25 cellular contexts compared by ENCODE assay signal in the genomic region with DNA sequence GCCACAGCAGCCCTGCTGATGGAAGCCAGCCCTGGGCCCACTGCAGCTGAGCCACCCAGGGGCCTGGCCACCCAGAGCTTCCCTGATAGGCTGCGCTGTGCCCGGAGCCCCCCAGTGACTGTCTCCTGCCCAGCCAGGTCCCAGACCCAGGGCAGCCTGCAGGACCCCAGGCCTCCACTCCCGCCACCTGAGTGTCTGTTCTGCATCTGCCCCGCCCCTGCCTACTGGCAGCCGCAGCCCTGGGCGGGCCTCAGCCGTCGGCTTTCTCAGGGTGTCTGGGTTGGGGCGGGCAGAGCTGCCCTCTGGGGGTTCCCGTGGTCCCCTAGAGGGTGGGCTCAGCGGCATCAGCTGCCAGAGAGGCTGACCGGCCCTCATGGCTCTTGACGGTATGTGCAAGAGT. TPM values are rescaled to one million over a fixed set of nuclear protein-coding genes. Genes with fewer than 3 reads are reported as not detected.
DNase-seq lines count a peak whose midpoint lies in the region; ATAC-seq and TF ChIP-seq lines count a peak whose summit lies in the region.
"Had no signal": no experiment of that assay in that cellular context is flagged by ENCODE, and none has a peak within 500 bp of the region (broad histone marks: within the 10 kb centered on the region; RNA-seq: fewer than 3 reads in every experiment).

No MANE protein-coding gene starts in this region.

- H3K27me3 Mint-ChIP-seq in Caco-2 (ENCODE audit: insufficient read depth, unreplicated experiment) = no peaks in the 10 kb centered on the region
- H3K27me3 Mint-ChIP-seq: activated B cell treated with CpG ODN at 0.5 μM for 24 hours; activated CD4-positive, alpha-beta memory T cell treated with anti-CD3 and anti-CD28 coated beads, Interleukin-2, amount 10 ng/mL, durations not matched to agents 7 days and 5 days; activated T-cell treated with anti-CD3 and anti-CD28 coated beads, Interleukin-2, amount 50 U/mL, for 24 hours; naive B cell; T-helper 17 cell had no signal

- intact Hi-C loops in Caco-2 (cut with micrococcal nuclease; ENCODE audit: unreplicated experiment) = no loop called here
- intact Hi-C loops in mammary epithelial cell (cut with micrococcal nuclease) = no loop called here

- peaks cover 8% of the 10 kb centered on the region for H3K4me1 Mint-ChIP-seq in Caco-2 (ENCODE audit: low read depth, unreplicated experiment)

- H4K20me1 ChIP-seq in mammary epithelial cell (ENCODE audit: insufficient read depth, low read length) = no peaks in the 10 kb centered on the region

- H3K27ac ChIP-seq in mammary epithelial cell (ENCODE audit: insufficient read depth, low read depth, low read length) (peak overlapping the region; percentile 50), lung (ENCODE audit: low read depth in 1 of 2, low read length in 1 of 2) (peak overlapping the region in 1 of 2 donors; percentile 93), suprapubic skin (peak overlapping the region; percentile 92)
- H3K27ac ChIP-seq: ascending aorta, gastroesophageal sphincter, left ventricle myocardium inferior, parathyroid adenoma, SJSA1, spleen, thoracic aorta had no signal

- in situ Hi-C loops in mammary epithelial cell (cut with MboI; ENCODE audit: low sequenced_read_pairs in 2 of 2) = loop anchor here in 1 of 2 donors (25.0 kb wide), 1 partner anchor 264 kb away; the partner anchor contains the start of gene SELENOO

- peak overlapping the region; percentile 28 for H3K9ac ChIP-seq in mammary epithelial cell (ENCODE audit: insufficient read depth, low read length)
- H3K9ac ChIP-seq: parathyroid adenoma had no signal

- H3K36me3 ChIP-seq in Caco-2 (ENCODE audit: control insufficient read depth, insufficient read depth, low read length) (no peaks in the 10 kb centered on the region), mammary epithelial cell (ENCODE audit: insufficient read depth, low read length) (no peaks in the 10 kb centered on the region), lung (ENCODE audit: control insufficient read depth in 2 of 2, insufficient read depth in 2 of 2, low read length in 2 of 2) (no peaks in the 10 kb centered on the region), suprapubic skin (no peaks in the 10 kb centered on the region)
- H3K36me3 ChIP-seq: ascending aorta, gastroesophageal sphincter, left ventricle myocardium inferior, SJSA1, spleen, thoracic aorta had no signal

- H3K4me3 ChIP-seq in Caco-2 (ENCODE audit: low read depth, low read length) (no peak overlapping the region), mammary epithelial cell (replicated peaks in 1 of 3; ENCODE audit: insufficient read depth in 1 of 3, low read depth in 2 of 3, low read length in 3 of 3) (peak overlapping the region in 1 of 3 experiments; percentile 41), lung (peak overlapping the region; percentile 13), suprapubic skin (peak overlapping the region; percentile 39)
- H3K4me3 ChIP-seq: ascending aorta, gastroesophageal sphincter, left ventricle myocardium inferior, SJSA1, spleen, thoracic aorta had no signal

- WGBS in mammary epithelial cell (ENCODE audit: low coverage, missing lambda C conversion rate) = 37% methylated on average over 7 of the region's 13 CpGs
- WGBS in lung, 2 donors = 77 to 81% methylated on average over 13 of the region's 13 CpGs
- WGBS in suprapubic skin = no CpG with 5 or more reads among the region's 13 CpGs

- H3K27ac Mint-ChIP-seq in Caco-2 (ENCODE audit: unreplicated experiment) = peak overlapping the region; percentile 77
- H3K27ac Mint-ChIP-seq: activated B cell treated with CpG ODN at 0.5 μM for 24 hours; activated CD4-positive, alpha-beta memory T cell treated with anti-CD3 and anti-CD28 coated beads, Interleukin-2, amount 10 ng/mL, durations not matched to agents 7 days and 5 days; activated T-cell treated with anti-CD3 and anti-CD28 coated beads, Interleukin-2, amount 50 U/mL, for 24 hours; T-helper 17 cell had no signal

- TF ChIP-seq CTCF in Caco-2 (IDR thresholded peaks at IDR 0.05; ENCODE audit: insufficient read depth in 1 of 2, low read depth in 1 of 2, low read length in 1 of 2, severe bottlenecking in 1 of 2, unreplicated experiment in 1 of 2) (no peak), mammary epithelial cell (conservative IDR thresholded peaks at IDR 0.05 in 1 of 2, IDR thresholded peaks at IDR 0.05 in 1 of 2; ENCODE audit: extremely low read depth in 1 of 2, insufficient read depth in 1 of 2, low read depth in 1 of 2, low read length in 2 of 2) (no peak), lung (IDR thresholded peaks at IDR 0.05; ENCODE audit: control extremely low read depth, extremely low read depth) (no peak), suprapubic skin (IDR thresholded peaks at IDR 0.05) (no peak)

- dilution Hi-C loops in mammary epithelial cell (cut with HindIII; ENCODE audit: low sequenced_read_pairs) = no loop called here

- no peak overlapping the region for H3K4me3 Mint-ChIP-seq in Caco-2 (ENCODE audit: unreplicated experiment)
- H3K4me3 Mint-ChIP-seq: activated B cell treated with CpG ODN at 0.5 μM for 24 hours; activated CD4-positive, alpha-beta memory T cell treated with anti-CD3 and anti-CD28 coated beads, Interleukin-2, amount 10 ng/mL, durations not matched to agents 7 days and 5 days; activated T-cell treated with anti-CD3 and anti-CD28 coated beads, Interleukin-2, amount 50 U/mL, for 24 hours; naive B cell; T-helper 17 cell had no signal

- H3K4me1 ChIP-seq in Caco-2 = peaks cover 70% of the 10 kb centered on the region
- peaks cover 75% of the 10 kb centered on the region for H3K4me1 ChIP-seq in mammary epithelial cell (ENCODE audit: insufficient read depth, low read length)
- peaks cover 0 to 15% of the 10 kb centered on the region in 2 donors for H3K4me1 ChIP-seq in lung (ENCODE audit: control insufficient read depth in 2 of 2, insufficient read depth in 2 of 2, low read length in 2 of 2)
- peaks cover 69% of the 10 kb centered on the region for H3K4me1 ChIP-seq in suprapubic skin

- H3K79me2 ChIP-seq in mammary epithelial cell (ENCODE audit: insufficient read depth, low read length) = no peaks in the 10 kb centered on the region
- H3K79me2 ChIP-seq: parathyroid adenoma had no signal

- ATAC-seq in lung (ENCODE audit: insufficient read depth, low FRiP score) = no peak
- no peak for ATAC-seq in GM18519 (IDR thresholded peaks at IDR 0.05; ENCODE audit: low FRiP score, unreplicated experiment)
- ATAC-seq: gastroesophageal sphincter, T-helper 17 cell had no signal

- TF ChIP-seq POLR2A in suprapubic skin (IDR thresholded peaks at IDR 0.05) = no peak

- H3K9me3 Mint-ChIP-seq in Caco-2 (ENCODE audit: unreplicated experiment) = no peaks in the 10 kb centered on the region
- H3K9me3 Mint-ChIP-seq: activated B cell treated with CpG ODN at 0.5 μM for 24 hours; activated T-cell treated with anti-CD3 and anti-CD28 coated beads, Interleukin-2, amount 50 U/mL, for 24 hours had no signal

- BruUV-seq in Caco-2 (replicated peaks; lab: Mats Ljungman, UMichigan) = no TSS peak
- BruUV-seq in mammary epithelial cell (replicated peaks; lab: Mats Ljungman, UMichigan) = no TSS peak

- DNase-seq in Caco-2 (no peak), mammary epithelial cell (no peak), lung (ENCODE audit: low spot score) (no peak), suprapubic skin (ENCODE audit: low spot score in 2 of 2) (no peak), SIG-M5 (lab: John Stamatoyannopoulos, UW) (no peak)
- DNase-seq in stimulated activated CD4-positive, alpha-beta T cell treated with anti-CD3 and anti-CD28 coated beads, Interleukin-4, amount 100 ng/mL, for 1 hour = no peak
- no peak for DNase-seq in stimulated activated CD4-positive, alpha-beta T cell treated with anti-CD3 and anti-CD28 coated beads, Interleukin-2, amount 100 ng/mL, for 24 hours
- DNase-seq: activated B cell treated with CpG ODN at 0.5 μM for 24 hours; activated CD4-positive, alpha-beta memory T cell treated with anti-CD3 and anti-CD28 coated beads, Interleukin-2, amount 10 ng/mL, durations not matched to agents 7 days and 5 days; activated naive CD4-positive, alpha-beta T cell treated with anti-CD3 and anti-CD28 coated beads, Interleukin-2, amount 50 U/mL, for 16 hours; activated T-cell treated with anti-CD3 and anti-CD28 coated beads, Interleukin-2, amount 50 U/mL, for 24 hours; KBM-7; left ventricle myocardium inferior; naive B cell; NCI-H1048; NCI-H2081; NCI-H510A treated with DMSO at 0.1 percent for 48 hours; spleen; T-helper 17 cell had no signal

- H3K27me3 ChIP-seq in Caco-2 (replicated peaks; ENCODE audit: control insufficient read depth, insufficient read depth, low read length) (no peaks in the 10 kb centered on the region), mammary epithelial cell (ENCODE audit: insufficient read depth, low read length) (no peaks in the 10 kb centered on the region), lung (ENCODE audit: control insufficient read depth, insufficient read depth) (no peaks in the 10 kb centered on the region), suprapubic skin (no peaks in the 10 kb centered on the region)
- H3K27me3 ChIP-seq: ascending aorta, gastroesophageal sphincter, SJSA1, spleen had no signal

- CTCF ChIA-PET in Caco-2 (lab: Charles Lee) (no interaction called here), mammary epithelial cell (lab: Charles Lee; ENCODE audit: low non-redundant PET) (no interaction called here)

- H3K9me3 ChIP-seq in Caco-2 = no peaks in the 10 kb centered on the region
- H3K9me3 ChIP-seq in mammary epithelial cell (replicated peaks; ENCODE audit: insufficient read depth, low read length) = no peaks in the 10 kb centered on the region
- H3K9me3 ChIP-seq in lung (ENCODE audit: control insufficient read depth in 2 of 2, insufficient read depth in 1 of 2, low read length in 1 of 2) = no peaks in the 10 kb centered on the region
- no peaks in the 10 kb centered on the region for H3K9me3 ChIP-seq in suprapubic skin
- H3K9me3 ChIP-seq: ascending aorta, gastroesophageal sphincter, left ventricle myocardium inferior, spleen, thoracic aorta had no signal

- no peak overlapping the region for H2AFZ ChIP-seq in mammary epithelial cell (ENCODE audit: low read depth, low read length)

- POLR2A ChIA-PET in Caco-2 (lab: Charles Lee) = no interaction called here

- H3K36me3 Mint-ChIP-seq in Caco-2 (ENCODE audit: insufficient read depth, unreplicated experiment) = peaks cover 8% of the 10 kb centered on the region
- H3K36me3 Mint-ChIP-seq: naive B cell had no signal

- TF ChIP-seq EP300 in suprapubic skin (IDR thresholded peaks at IDR 0.05) = no peak

- H3K4me2 ChIP-seq in mammary epithelial cell (ENCODE audit: insufficient read depth, low read depth, low read length) = peak overlapping the region; percentile 87

RNA-seq across cellular contexts. Expression of gene PIM3, which starts 12.5 kb away (rescaled TPM):
- 39.6 and 41.1 TPM in 2 replicates for total RNA-seq in Caco-2 (2022)
- total RNA-seq in mammary epithelial cell = 10 to 100 TPM; 26.6 to 68.7 TPM
- polyA plus RNA-seq in mammary epithelial cell = 11.1 TPM
- 6.3 TPM for polyA minus RNA-seq in mammary epithelial cell
- total RNA-seq in lung = 100 to 1,000 TPM; 131 to 132 TPM
- polyA plus RNA-seq in lung = 100 to 1,000 TPM in 1 of 2 donors, 10 to 100 TPM in 1; 99.0 to 238 TPM
- total RNA-seq in suprapubic skin = 100 to 1,000 TPM; 103 to 202 (median 143) TPM

RNA-seq across cellular contexts. Expression of gene CRELD2, which starts 29.7 kb away (rescaled TPM):
- total RNA-seq in Caco-2 (2022) = 38.1 and 43.3 TPM in 2 replicates
- 10 to 100 TPM; 26.5 to 51.5 TPM for total RNA-seq in mammary epithelial cell
- polyA plus RNA-seq in mammary epithelial cell = 63.8 TPM
- 22.6 TPM for polyA minus RNA-seq in mammary epithelial cell
- 100 to 1,000 TPM in 1 of 2 donors, 10 to 100 TPM in 1; 18.7 to 106 TPM for total RNA-seq in lung
- 100 to 1,000 TPM in 1 of 2 donors, 10 to 100 TPM in 1; 37.9 to 110 TPM for polyA plus RNA-seq in lung
- 10 to 100 TPM in 3 of 4 donors, 1 to 10 TPM in 1; 9.3 to 29.4 (median 21.5) TPM for total RNA-seq in suprapubic skin

RNA-seq across cellular contexts. Expression of gene ALG12, which starts 29.9 kb away (rescaled TPM):
- total RNA-seq in Caco-2 (2022) (31.6 and 35.7 TPM in 2 replicates), mammary epithelial cell (10 to 100 TPM; 19.0 to 19.9 TPM), lung (10 to 100 TPM; 17.6 to 33.9 TPM), suprapubic skin (10 to 100 TPM; 13.2 to 23.8 (median 16.8) TPM)
- polyA plus RNA-seq in mammary epithelial cell (12.6 TPM), lung (10 to 100 TPM; 13.6 to 15.6 TPM)
- 3.8 TPM for polyA minus RNA-seq in mammary epithelial cell
